Comparison of ENCODE assay signal across 1 cellular context in the genomic region with DNA sequence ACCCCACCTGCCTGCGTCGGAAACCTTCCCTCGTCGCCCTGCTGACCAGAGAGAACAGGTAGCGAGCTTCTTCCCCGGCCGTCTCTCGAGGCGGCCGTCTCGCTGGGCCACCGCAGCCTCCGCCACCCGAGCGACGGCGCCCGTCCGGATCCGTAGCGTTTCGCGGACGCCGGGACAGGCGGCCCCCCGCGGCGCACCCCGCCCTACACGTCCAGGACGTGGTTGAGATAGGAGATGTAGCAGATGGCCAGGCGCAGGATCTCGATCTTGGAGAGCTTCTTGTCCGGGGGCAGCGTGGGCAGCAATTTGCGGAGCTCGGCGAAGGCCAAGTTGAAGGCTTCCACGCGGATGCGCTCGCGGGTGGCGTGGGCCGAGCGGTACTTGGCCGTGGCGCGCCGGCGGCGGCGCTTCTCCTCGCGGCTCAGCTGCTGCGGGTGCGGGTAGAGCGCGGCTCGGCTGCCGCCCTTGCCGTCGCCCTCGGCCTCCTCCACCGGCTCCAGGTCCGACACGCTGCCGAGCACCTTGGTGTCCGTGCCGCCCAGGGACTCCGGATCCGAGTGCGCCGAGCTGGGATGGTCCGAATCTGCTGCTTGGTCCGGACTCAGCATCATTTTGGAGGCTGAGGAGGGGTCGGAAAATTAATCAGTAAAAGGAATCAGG.
TF ChIP-seq lines count a peak whose summit lies in the region.

No MANE protein-coding gene starts in this region.

TF ChIP-seq in IMR-90, 13 proteins besides CTCF, POLR2A, EP300 and RAD21:
- TF ChIP-seq MAZ (IDR thresholded peaks at IDR 0.05; ENCODE audit: borderline replicate concordance, low read depth, low read length) (no peak), RFX5 (IDR thresholded peaks at IDR 0.05; ENCODE audit: low read depth, low read length) (no peak), NFE2L2 (IDR thresholded peaks at IDR 0.05; ENCODE audit: low read depth, low read length) (no peak), RCOR1 (IDR thresholded peaks at IDR 0.05; ENCODE audit: insufficient replicate concordance, low read length) (no peak), SMC3 (IDR thresholded peaks at IDR 0.05; ENCODE audit: low read depth, low read length) (no peak), FOS (IDR thresholded peaks at IDR 0.05; ENCODE audit: low read depth, low read length) (no peak), MXI1 (IDR thresholded peaks at IDR 0.05; ENCODE audit: borderline replicate concordance, low read depth, low read length) (no peak), CHD1 (IDR thresholded peaks at IDR 0.05; ENCODE audit: low read depth, low read length) (no peak), BHLHE40 (IDR thresholded peaks at IDR 0.05; ENCODE audit: low read depth, low read length) (no peak)
- TF ChIP-seq, protein P1, sequence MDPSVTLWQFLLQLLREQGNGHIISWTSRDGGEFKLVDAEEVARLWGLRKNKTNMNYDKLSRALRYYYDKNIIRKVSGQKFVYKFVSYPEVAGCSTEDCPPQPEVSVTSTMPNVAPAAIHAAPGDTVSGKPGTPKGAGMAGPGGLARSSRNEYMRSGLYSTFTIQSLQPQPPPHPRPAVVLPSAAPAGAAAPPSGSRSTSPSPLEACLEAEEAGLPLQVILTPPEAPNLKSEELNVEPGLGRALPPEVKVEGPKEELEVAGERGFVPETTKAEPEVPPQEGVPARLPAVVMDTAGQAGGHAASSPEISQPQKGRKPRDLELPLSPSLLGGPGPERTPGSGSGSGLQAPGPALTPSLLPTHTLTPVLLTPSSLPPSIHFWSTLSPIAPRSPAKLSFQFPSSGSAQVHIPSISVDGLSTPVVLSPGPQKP (IDR thresholded peaks at IDR 0.05; ENCODE audit: borderline replicate concordance, low read depth, low read length), result no peak
